Comparison of ENCODE assay signal across 8 cellular contexts in genomic region chr17:20908373-20909273, GRCh38.
A peak's percentile ranks its signal among the peaks of the same experiment; 100 is the strongest.
DNase-seq lines count a peak whose midpoint lies in the region; ATAC-seq and TF ChIP-seq lines count a peak whose summit lies in the region.

No MANE protein-coding gene starts in this region.

- H3K36me3 Mint-ChIP-seq in T-helper 1 cell treated with Interleukin-12 subunit alpha and Interleukin-12 subunit beta and Interleukin-4 antibody, amounts not matched to agents 30 μg/mL and 1 μg/mL, for 36 hours (ENCODE audit: low read depth): no peaks in the 10 kb centered on the region
- no peaks in the 10 kb centered on the region for H3K36me3 Mint-ChIP-seq in progenitor cell of endocrine pancreas (ENCODE audit: insufficient read depth)
- peaks cover 6% of the 10 kb centered on the region for H3K36me3 Mint-ChIP-seq in type B pancreatic cell

- no peaks in the 10 kb centered on the region for H3K9me3 Mint-ChIP-seq in T-helper 1 cell treated with Interleukin-12 subunit alpha and Interleukin-12 subunit beta and Interleukin-4 antibody, amounts not matched to agents 30 μg/mL and 1 μg/mL, for 36 hours
- H3K9me3 Mint-ChIP-seq in progenitor cell of endocrine pancreas (ENCODE audit: low read depth) (no peaks in the 10 kb centered on the region), type B pancreatic cell (no peaks in the 10 kb centered on the region)

- ATAC-seq in GM21717 (IDR thresholded peaks at IDR 0.05; ENCODE audit: unreplicated experiment): peak; percentile 80

- TF ChIP-seq CTCF in left ventricle myocardium inferior (IDR thresholded peaks at IDR 0.05; ENCODE audit: borderline replicate concordance): peak; percentile 75
- TF ChIP-seq CTCF in progenitor cell of endocrine pancreas (IDR thresholded peaks at IDR 0.05; ENCODE audit: unreplicated experiment): peak; percentile 66
- peak; percentile 67 for TF ChIP-seq CTCF in type B pancreatic cell (conservative IDR thresholded peaks at IDR 0.05)

- H3K36me3 ChIP-seq in MG63: no peaks in the 10 kb centered on the region
- no peaks in the 10 kb centered on the region for H3K36me3 ChIP-seq in left ventricle myocardium inferior

- peaks cover 15% of the 10 kb centered on the region for H3K4me1 ChIP-seq in left ventricle myocardium inferior

- peak overlapping the region; percentile 69 for H3K27ac Mint-ChIP-seq in T-helper 1 cell treated with Interleukin-12 subunit alpha and Interleukin-12 subunit beta and Interleukin-4 antibody, amounts not matched to agents 30 μg/mL and 1 μg/mL, for 36 hours
- H3K27ac Mint-ChIP-seq in progenitor cell of endocrine pancreas (peak overlapping the region; percentile 96), type B pancreatic cell (peak overlapping the region; percentile 85)

- H3K9me3 ChIP-seq in MG63 (no peaks in the 10 kb centered on the region), left ventricle myocardium inferior (replicated peaks) (no peaks in the 10 kb centered on the region)

- DNase-seq in DMS 273 treated with DMSO at 0.1 percent for 48 hours (lab: John Stamatoyannopoulos, UW): peak; percentile 54
- peak; percentile 84 for DNase-seq in MG63
- peak; percentile 91 for DNase-seq in left ventricle myocardium inferior
- peak; percentile 86 for DNase-seq in progenitor cell of endocrine pancreas (ENCODE audit: low spot score, unreplicated experiment)
- DNase-seq in type B pancreatic cell (ENCODE audit: extremely low spot score, unreplicated experiment): peak; percentile 89

- H3K27me3 ChIP-seq in MG63: no peaks in the 10 kb centered on the region
- no peaks in the 10 kb centered on the region for H3K27me3 ChIP-seq in left ventricle myocardium inferior (ENCODE audit: low read depth)

- intact Hi-C loops in left ventricle myocardium inferior (cut with micrococcal nuclease): no loop called here

- H3K27ac ChIP-seq in angular gyrus (ENCODE audit: low read depth, low read length) (peak overlapping the region; percentile 95), left ventricle myocardium inferior (replicated peaks) (peak overlapping the region; percentile 93)

- peaks cover 25% of the 10 kb centered on the region for H3K27me3 Mint-ChIP-seq in T-helper 1 cell treated with Interleukin-12 subunit alpha and Interleukin-12 subunit beta and Interleukin-4 antibody, amounts not matched to agents 30 μg/mL and 1 μg/mL, for 36 hours (ENCODE audit: low read depth)
- H3K27me3 Mint-ChIP-seq in progenitor cell of endocrine pancreas (no peaks in the 10 kb centered on the region), type B pancreatic cell (no peaks in the 10 kb centered on the region)

- H3K4me1 Mint-ChIP-seq in T-helper 1 cell treated with Interleukin-12 subunit alpha and Interleukin-12 subunit beta and Interleukin-4 antibody, amounts not matched to agents 30 μg/mL and 1 μg/mL, for 36 hours (ENCODE audit: low read depth): peaks cover 5% of the 10 kb centered on the region
- H3K4me1 Mint-ChIP-seq in progenitor cell of endocrine pancreas (ENCODE audit: low read depth) (peaks cover 5% of the 10 kb centered on the region), type B pancreatic cell (ENCODE audit: unreplicated experiment) (peaks cover 6% of the 10 kb centered on the region)

- peak overlapping the region; percentile 80 for H3K4me3 Mint-ChIP-seq in T-helper 1 cell treated with Interleukin-12 subunit alpha and Interleukin-12 subunit beta and Interleukin-4 antibody, amounts not matched to agents 30 μg/mL and 1 μg/mL, for 36 hours
- H3K4me3 Mint-ChIP-seq in progenitor cell of endocrine pancreas (ENCODE audit: low read depth): peak overlapping the region; percentile 63
- H3K4me3 Mint-ChIP-seq in type B pancreatic cell: peak overlapping the region; percentile 79

- H3K4me3 ChIP-seq in MG63 (peak overlapping the region; percentile 40), left ventricle myocardium inferior (peak overlapping the region; percentile 66)

Comparison
In these comparisons a context has a peak if more than half of its experiments do, and no peak if none do; other contexts are left out.
1. Peak in every context shown above with its lines: DNase-seq, ATAC-seq, H3K4me3 ChIP-seq and H3K27ac ChIP-seq.